In genomic region chr11:35157814-35158213, GRCh38 we compare ENCODE assay signal across 11 cellular contexts. TPM values are rescaled to one million over a fixed set of nuclear protein-coding genes. Genes with fewer than 3 reads are reported as not detected.
DNase-seq lines count a peak whose midpoint lies in the region; ATAC-seq and TF ChIP-seq lines count a peak whose summit lies in the region.
"Had no signal": no experiment of that assay in that cellular context is flagged by ENCODE, and none has a peak within 500 bp of the region (broad histone marks: within the 10 kb centered on the region; RNA-seq: fewer than 3 reads in every experiment).

No MANE protein-coding gene starts in this region.

- H3K27me3 Mint-ChIP-seq in HFFc6 (ENCODE audit: insufficient read depth): peaks cover 8% of the 10 kb centered on the region; the same call in 1 of the 2 replicates
- no peaks in the 10 kb centered on the region for H3K27me3 Mint-ChIP-seq in central memory CD8-positive, alpha-beta T cell

- H3K4me2 ChIP-seq in BLaER1 (0 out of 2 replicates have a peak overlapping the region, but pooled peaks have one; percentile 2), osteoblast (ENCODE audit: insufficient read depth, low read length) (peak overlapping the region; percentile 4)

- H3K9me3 ChIP-seq in BLaER1 (peaks cover 6% of the 10 kb centered on the region; the same call in 1 of the 2 replicates), osteoblast (ENCODE audit: low read depth, low read length) (no peaks in the 10 kb centered on the region)

- H3K4me3 ChIP-seq in BLaER1: no peak overlapping the region
- no peak overlapping the region for H3K4me3 ChIP-seq in osteoblast (ENCODE audit: insufficient read depth, low read length)

- peaks cover 100% of the 10 kb centered on the region for H3K4me1 Mint-ChIP-seq in HFFc6 (ENCODE audit: low read depth)
- peaks cover 98% of the 10 kb centered on the region for H3K4me1 Mint-ChIP-seq in central memory CD8-positive, alpha-beta T cell

- H3K27ac ChIP-seq in BLaER1 (no peak overlapping the region), osteoblast (ENCODE audit: low read depth, low read length) (peak overlapping the region; percentile 42)

- H3K36me3 ChIP-seq in BLaER1 (peaks cover 74% of the 10 kb centered on the region), osteoblast (ENCODE audit: insufficient read depth, low read length) (peaks cover 36% of the 10 kb centered on the region)

- peaks cover 100% of the 10 kb centered on the region for H3K79me2 ChIP-seq in osteoblast (ENCODE audit: insufficient read depth, low read length)

- H3K27me3 ChIP-seq in BLaER1 (no peaks in the 10 kb centered on the region), osteoblast (ENCODE audit: insufficient read depth, low read length) (no peaks in the 10 kb centered on the region)

- no peak overlapping the region for H3K9ac ChIP-seq in BLaER1

- no peaks in the 10 kb centered on the region for H3K9me3 Mint-ChIP-seq in HFFc6
- H3K9me3 Mint-ChIP-seq in central memory CD8-positive, alpha-beta T cell: no peaks in the 10 kb centered on the region

- H3K4me3 Mint-ChIP-seq in HFFc6: peak overlapping the region; percentile 43
- peak overlapping the region; percentile 63 for H3K4me3 Mint-ChIP-seq in central memory CD8-positive, alpha-beta T cell

- H3K4me1 ChIP-seq in BLaER1: peaks cover 74% of the 10 kb centered on the region
- H3K4me1 ChIP-seq in osteoblast (ENCODE audit: insufficient read depth, low read length): peaks cover 66% of the 10 kb centered on the region

- TF ChIP-seq CTCF in HFFc6 (IDR thresholded peaks at IDR 0.05): no peak
- no peak for TF ChIP-seq CTCF in osteoblast (IDR thresholded peaks at IDR 0.05; ENCODE audit: extremely low read depth, low read depth, low read length)

- peaks cover 90% of the 10 kb centered on the region for H3K36me3 Mint-ChIP-seq in HFFc6 (ENCODE audit: low read depth)
- peaks cover 57% of the 10 kb centered on the region for H3K36me3 Mint-ChIP-seq in central memory CD8-positive, alpha-beta T cell (ENCODE audit: insufficient read depth)

- DNase-seq in HFFc6: no peak
- DNase-seq in central memory CD8-positive, alpha-beta T cell (ENCODE audit: low spot score in 2 of 2): no peak
- no peak for DNase-seq in osteoblast (ENCODE audit: insufficient read length, low spot score, missing footprints)
- DNase-seq in NCI-H2227 treated with DMSO at 0.1 percent for 48 hours (lab: John Stamatoyannopoulos, UW): no peak
- no peak for DNase-seq in cerebellum (ENCODE audit: low spot score)
- DNase-seq: activated CD4-positive, alpha-beta T cell treated with anti-CD3 and anti-CD28 coated beads, Interleukin-2, amount 50 U/mL, for 48 hours; glutamatergic neuron; NCI-H2029 treated with DMSO at 0.1 percent for 48 hours had no signal

- H4K20me1 ChIP-seq in BLaER1 (peaks cover 98% of the 10 kb centered on the region), osteoblast (ENCODE audit: insufficient read depth, low read length) (peaks cover 60% of the 10 kb centered on the region)

- ATAC-seq in central memory CD8-positive, alpha-beta T cell (replicated peaks; ENCODE audit: extremely low read depth, poor library complexity, severe bottlenecking): no peak
- ATAC-seq in HG03565 (IDR thresholded peaks at IDR 0.05; ENCODE audit: unreplicated experiment) (no peak), GM18861 (IDR thresholded peaks at IDR 0.05; ENCODE audit: unreplicated experiment) (no peak)

- no peak overlapping the region for H2AFZ ChIP-seq in osteoblast (ENCODE audit: low read length)

- H3K27ac Mint-ChIP-seq in HFFc6: peak overlapping the region; percentile 99
- peak overlapping the region; percentile 86 for H3K27ac Mint-ChIP-seq in central memory CD8-positive, alpha-beta T cell (ENCODE audit: low read depth)

RNA-seq across cellular contexts. Expression of gene CD44, which starts 18.8 kb away (rescaled TPM):
- 1,000 to 10,000 TPM; 1,912 to 2,221 (median 2,175) TPM for total RNA-seq in HFFc6 (2021; fragmentation: NEBNext Ultra II Directional; extraction: Animal tissue kit (Norgen Biotek cat#: 25700))
- total RNA-seq in osteoblast (238 and 268 TPM in 2 replicates), cerebellum (6.0 TPM)

Comparison
In these comparisons a context has a peak if more than half of its experiments do, and no peak if none do; other contexts are left out.
1. RNA of gene CD44, which starts 18.8 kb away (total RNA-seq): 1,912 to 2,221 TPM in HFFc6 and 238 to 268 TPM in osteoblast; 6.0 TPM in cerebellum (single experiment); every median in the first group is over 10 times any median in the second.